19 cellular contexts compared by ENCODE assay signal in genomic region chr16:63998-64913, GRCh38. TPM values are rescaled to one million over a fixed set of nuclear protein-coding genes. Genes with fewer than 3 reads are reported as not detected.
DNase-seq lines count a peak whose midpoint lies in the region; ATAC-seq, FAIRE-seq and TF ChIP-seq lines count a peak whose summit lies in the region.
"Had no signal": no experiment of that assay in that cellular context is flagged by ENCODE, and none has a peak within 500 bp of the region (broad histone marks: within the 10 kb centered on the region; RNA-seq: fewer than 3 reads in every experiment).

No MANE protein-coding gene starts in this region.

- in situ Hi-C loops in HepG2 (cut with HindIII; ENCODE audit: extremely low pct_ligation_motif_present, low pct_unique_long_range_greater_than_20kb), result no loop called here

- no TSS peak for BruUV-seq in HepG2 (replicated peaks; lab: Mats Ljungman, UMichigan)

- no peak for TF ChIP-seq RAD21 in HepG2 (CRISPR knock-in tag; IDR thresholded peaks at IDR 0.05)

- TF ChIP-seq CTCF in right lobe of liver (IDR thresholded peaks at IDR 0.05) (no peak), HepG2 (CRISPR knock-in tag; IDR thresholded peaks at IDR 0.05) (no peak), tibial nerve (IDR thresholded peaks at IDR 0.05) (no peak)

- H3K4me3 ChIP-seq in right lobe of liver, result no peak overlapping the region
- H3K4me3 ChIP-seq in HepG2 (replicated peaks in 1 of 3; ENCODE audit: insufficient read depth in 1 of 3, low read depth in 2 of 3, low read length in 3 of 3), result no peak overlapping the region
- no peak overlapping the region for H3K4me3 ChIP-seq in tibial nerve
- H3K4me3 ChIP-seq: adrenal gland, cardiac muscle cell, dorsolateral prefrontal cortex, GM23248 had no signal

- no peak overlapping the region for H3K27ac ChIP-seq in right lobe of liver
- H3K27ac ChIP-seq in HepG2 (ENCODE audit: extremely low read length, insufficient read depth, low read length), result no peak overlapping the region
- peak overlapping the region in 1 of 4 donors; percentile 99 for H3K27ac ChIP-seq in tibial nerve
- H3K27ac ChIP-seq: adrenal gland, cardiac muscle cell, epithelial cell of prostate, foreskin keratinocyte, GM23248 had no signal

- H3K79me2 ChIP-seq in HepG2 (ENCODE audit: insufficient read depth, low read length), result no peaks in the 10 kb centered on the region

- no peaks in the 10 kb centered on the region for H3K27me3 ChIP-seq in right lobe of liver
- H3K27me3 ChIP-seq in HepG2 (ENCODE audit: control insufficient read depth in 1 of 2, insufficient read depth in 2 of 2, low read length in 2 of 2), result no peaks in the 10 kb centered on the region
- H3K27me3 ChIP-seq in tibial nerve, result no peaks in the 10 kb centered on the region
- H3K27me3 ChIP-seq: adrenal gland, cardiac muscle cell, dorsolateral prefrontal cortex, foreskin keratinocyte had no signal

- no peaks in the 10 kb centered on the region for H3K9me3 ChIP-seq in right lobe of liver
- H3K9me3 ChIP-seq in HepG2 (ENCODE audit: low read length), result no peaks in the 10 kb centered on the region
- H3K9me3 ChIP-seq in tibial nerve, result no peaks in the 10 kb centered on the region
- H3K9me3 ChIP-seq: adrenal gland had no signal

- H2AFZ ChIP-seq in HepG2 (ENCODE audit: low read length), result no peak overlapping the region
- H2AFZ ChIP-seq: GM23248 had no signal

- TF ChIP-seq POLR2A in right lobe of liver (IDR thresholded peaks at IDR 0.05) (no peak), HepG2 (IDR thresholded peaks at IDR 0.05; ENCODE audit: insufficient read depth in 1 of 2, low read depth in 2 of 2, low read length in 2 of 2) (no peak), tibial nerve (IDR thresholded peaks at IDR 0.05) (no peak)

- H3K9ac ChIP-seq in HepG2 (ENCODE audit: insufficient read depth, low read depth, low read length), result no peak overlapping the region
- H3K9ac ChIP-seq: GM23248 had no signal

- CTCF ChIA-PET in HepG2 (lab: Yijun Ruan, JAX; ENCODE audit: low intra/inter-chr PET ratio, low total read pairs), result interaction anchor here (1.8 to 5.1 kb wide), 2 partner anchors 12 to 31 kb away, joined by 11 to 155 read pairs; no protein-coding TSS in a partner anchor

- FAIRE-seq in HepG2 (lab: Jason Lieb, UNC), result no peak

- ATAC-seq in right lobe of liver (peak in 2 of 4 donors; percentile 55 to 66), HepG2 (no peak), left lobe of liver (peak; percentile 61)
- ATAC-seq: foreskin keratinocyte had no signal

- H3K36me3 ChIP-seq in right lobe of liver, result no peaks in the 10 kb centered on the region
- peaks cover 0 to 1% of the 10 kb centered on the region in 2 experiments; a peak in 2 of 5 replicates for H3K36me3 ChIP-seq in HepG2 (replicated peaks in 1 of 2; ENCODE audit: control insufficient read depth in 1 of 2, insufficient read depth in 2 of 2, low read length in 2 of 2)
- H3K36me3 ChIP-seq in tibial nerve, result peaks cover 0 to 57% (median 6%) of the 10 kb centered on the region in 3 donors

- H4K20me1 ChIP-seq in HepG2 (ENCODE audit: insufficient read depth, low read length), result peaks cover 6% of the 10 kb centered on the region; the same call in 1 of the 2 replicates

- peak in 2 of 3 donors; percentile 62 to 73 for DNase-seq in right lobe of liver
- no peak for DNase-seq in HepG2 (ENCODE audit: low spot score)
- peak; percentile 67 for DNase-seq in NCI-H2107 treated with DMSO at 0.1 percent for 48 hours (lab: John Stamatoyannopoulos, UW; ENCODE audit: unreplicated experiment)
- peak; percentile 63 for DNase-seq in left lobe of liver (ENCODE audit: low spot score)
- DNase-seq in D341Med (ENCODE audit: low spot score), result no peak
- DNase-seq in tibial nerve (ENCODE audit: low spot score in 2 of 2), result no peak
- DNase-seq in DMS114 treated with DMSO at 0.1 percent for 48 hours (lab: John Stamatoyannopoulos, UW; ENCODE audit: unreplicated experiment), result no peak
- DNase-seq: activated CD4-positive, alpha-beta T cell treated with anti-CD3 and anti-CD28 coated beads for 48 hours; activated effector memory CD4-positive, alpha-beta T cell treated with anti-CD3 and anti-CD28 coated beads, Interleukin-2, amount 50 U/mL, for 16 hours; adrenal gland; foreskin keratinocyte; GM23248; NCI-H2171 treated with DMSO at 0.1 percent for 48 hours; stimulated activated CD4-positive, alpha-beta T cell treated with anti-CD3 and anti-CD28 coated beads, Interleukin-15, amount 100 ng/mL, for 24 hours; SW 1271 had no signal

- POLR2A ChIA-PET in HepG2 (lab: Yijun Ruan, JAX), result no interaction called here

- 64% methylated on average over 11 of the region's 25 CpGs for WGBS in right lobe of liver (ENCODE audit: insufficient coverage, low coverage, low lambda C conversion rate, missing lambda C conversion rate)
- WGBS in HepG2 (ENCODE audit: low lambda C conversion rate), result 89% methylated on average over 12 of the region's 25 CpGs
- WGBS in tibial nerve, 2 donors, result 67 to 75% methylated on average over 25 of the region's 25 CpGs

- intact Hi-C loops in right lobe of liver (cut with DNase I) (no loop called here), HepG2 (cut with micrococcal nuclease; ENCODE audit: unreplicated experiment) (no loop called here)

- TF ChIP-seq EP300 in HepG2 (IDR thresholded peaks at IDR 0.05; ENCODE audit: low read depth in 2 of 2, low read length in 2 of 2), result no peak
- no peak for TF ChIP-seq EP300 in HepG2 (CRISPR knock-in tag; IDR thresholded peaks at IDR 0.05; ENCODE audit: borderline replicate concordance)
- TF ChIP-seq EP300 in tibial nerve (IDR thresholded peaks at IDR 0.05), result no peak

- H3K4me2 ChIP-seq in HepG2 (ENCODE audit: low read depth, low read length), result no peak overlapping the region

- H3K4me1 ChIP-seq in right lobe of liver, result no peaks in the 10 kb centered on the region
- peaks cover 34% of the 10 kb centered on the region for H3K4me1 ChIP-seq in HepG2 (ENCODE audit: insufficient read depth, low read length)
- peaks cover 0 to 52% (median 35%) of the 10 kb centered on the region in 4 donors for H3K4me1 ChIP-seq in tibial nerve
- H3K4me1 ChIP-seq: adrenal gland, foreskin keratinocyte had no signal

RNA-seq across cellular contexts. Expression of gene RHBDF1, which starts 8.2 kb away (rescaled TPM):
- 10 to 100 TPM in 1 of 6 experiments, 1 to 10 TPM in 5; 5.0 to 14.3 (median 7.1) TPM for total RNA-seq in right lobe of liver
- 1.8 and 5.4 TPM in 2 replicates for total RNA-seq in HepG2 (2016; rRNA removed; fragmentation: Illumina TruSeq; extraction: Trizol)
- total RNA-seq in HepG2 (2016; cell fraction: cytosol; rRNA removed; fragmentation: Illumina TruSeq; extraction: Trizol; ENCODE audit: low read depth), result 0.81 and 1.8 TPM in 2 replicates
- total RNA-seq in HepG2 (2016; cell fraction: insoluble cytoplasmic fraction; rRNA removed; fragmentation: Illumina TruSeq; extraction: Trizol), result 1.4 and 5.9 TPM in 2 replicates
- total RNA-seq in HepG2 (2016; cell fraction: membrane; rRNA removed; fragmentation: Illumina TruSeq; extraction: Trizol), result 0.96 and 1.5 TPM in 2 replicates
- total RNA-seq in HepG2 (2016; cell fraction: nucleus; rRNA removed; fragmentation: Illumina TruSeq; extraction: Trizol), result 6.4 and 8.4 TPM in 2 replicates
- 26.9 and 28.1 TPM in 2 replicates for polyA plus RNA-seq in HepG2 (2011; rRNA removed)
- 8.5 and 9.9 TPM in 2 replicates for polyA plus RNA-seq in HepG2 (2011; cell fraction: cytosol; rRNA removed)
- 199 and 238 TPM in 2 replicates for polyA plus RNA-seq in HepG2 (2011; cell fraction: nucleus; rRNA removed)
- 4.3 and 9.2 TPM in 2 replicates for polyA plus RNA-seq in HepG2 (2012)
- polyA plus RNA-seq in HepG2 (2016; cell fraction: cytosol; fragmentation: Illumina TruSeq; extraction: Trizol; ENCODE audit: low read depth), result 0.72 and 0.88 TPM in 2 replicates
- polyA plus RNA-seq in HepG2 (2016; cell fraction: insoluble cytoplasmic fraction; fragmentation: Illumina TruSeq; extraction: Trizol; ENCODE audit: low read depth), result 1.7 and 2.1 TPM in 2 replicates
- polyA plus RNA-seq in HepG2 (2016; cell fraction: membrane; fragmentation: Illumina TruSeq; extraction: Trizol; ENCODE audit: low read depth), result 1.1 and 1.3 TPM in 2 replicates
- 26.0 and 29.9 TPM in 2 replicates for polyA plus RNA-seq in HepG2 (2016; cell fraction: nucleus; fragmentation: Illumina TruSeq; extraction: Trizol; ENCODE audit: insufficient read depth, low read depth)
- polyA minus RNA-seq in HepG2 (2011; rRNA and poly(A)+ RNA removed; ENCODE audit: low replicate concordance), result 10.2 and 17.2 TPM in 2 replicates
- polyA minus RNA-seq in HepG2 (2011; cell fraction: cytosol; rRNA and poly(A)+ RNA removed), result 4.0 and 4.5 TPM in 2 replicates
- 18.3 and 18.5 TPM in 2 replicates for polyA minus RNA-seq in HepG2 (2011; cell fraction: nucleus; rRNA and poly(A)+ RNA removed)
- 5.8 TPM for total RNA-seq in left lobe of liver
- 100 to 1,000 TPM in 3 of 4 donors, 10 to 100 TPM in 1; 92.7 to 157 (median 137) TPM for total RNA-seq in tibial nerve
- total RNA-seq: CD4-positive, alpha-beta memory T cell had no signal
- polyA plus RNA-seq: CD4-positive, alpha-beta memory T cell had no signal

RNA-seq across cellular contexts. Expression of gene SNRNP25, which starts 10.6 kb away (rescaled TPM):
- total RNA-seq in right lobe of liver, result 10 to 100 TPM; 11.7 to 15.9 (median 14.8) TPM
- total RNA-seq in HepG2 (2016; rRNA removed; fragmentation: Illumina TruSeq; extraction: Trizol), result 97.4 and 103 TPM in 2 replicates
- 131 and 159 TPM in 2 replicates for total RNA-seq in HepG2 (2016; cell fraction: cytosol; rRNA removed; fragmentation: Illumina TruSeq; extraction: Trizol; ENCODE audit: low read depth)
- 98.3 and 99.2 TPM in 2 replicates for total RNA-seq in HepG2 (2016; cell fraction: insoluble cytoplasmic fraction; rRNA removed; fragmentation: Illumina TruSeq; extraction: Trizol)
- total RNA-seq in HepG2 (2016; cell fraction: membrane; rRNA removed; fragmentation: Illumina TruSeq; extraction: Trizol), result 209 and 211 TPM in 2 replicates
- 35.7 and 35.9 TPM in 2 replicates for total RNA-seq in HepG2 (2016; cell fraction: nucleus; rRNA removed; fragmentation: Illumina TruSeq; extraction: Trizol)
- 26.5 and 34.1 TPM in 2 replicates for polyA plus RNA-seq in HepG2 (2011; rRNA removed)
- 30.0 and 42.1 TPM in 2 replicates for polyA plus RNA-seq in HepG2 (2011; cell fraction: cytosol; rRNA removed)
- 14.5 and 15.2 TPM in 2 replicates for polyA plus RNA-seq in HepG2 (2011; cell fraction: nucleus; rRNA removed)
- polyA plus RNA-seq in HepG2 (2012), result 20.6 and 26.4 TPM in 2 replicates
- polyA plus RNA-seq in HepG2 (2016; cell fraction: cytosol; fragmentation: Illumina TruSeq; extraction: Trizol; ENCODE audit: low read depth), result 174 and 209 TPM in 2 replicates
- 104 and 113 TPM in 2 replicates for polyA plus RNA-seq in HepG2 (2016; cell fraction: insoluble cytoplasmic fraction; fragmentation: Illumina TruSeq; extraction: Trizol; ENCODE audit: low read depth)
- polyA plus RNA-seq in HepG2 (2016; cell fraction: membrane; fragmentation: Illumina TruSeq; extraction: Trizol; ENCODE audit: low read depth), result 222 and 223 TPM in 2 replicates
- polyA plus RNA-seq in HepG2 (2016; cell fraction: nucleus; fragmentation: Illumina TruSeq; extraction: Trizol; ENCODE audit: insufficient read depth, low read depth), result 66.9 and 75.9 TPM in 2 replicates
- polyA minus RNA-seq in HepG2 (2011; rRNA and poly(A)+ RNA removed; ENCODE audit: low replicate concordance), result 12.7 and 34.1 TPM in 2 replicates
- polyA minus RNA-seq in HepG2 (2011; cell fraction: cytosol; rRNA and poly(A)+ RNA removed), result 4.7 and 7.8 TPM in 2 replicates
- 7.2 and 9.5 TPM in 2 replicates for polyA minus RNA-seq in HepG2 (2011; cell fraction: nucleus; rRNA and poly(A)+ RNA removed)
- 16.0 TPM for total RNA-seq in left lobe of liver
- 10 to 100 TPM in 3 of 4 donors, 1 to 10 TPM in 1; 9.3 to 21.6 (median 15.7) TPM for total RNA-seq in tibial nerve

RNA-seq across cellular contexts. Expression of gene POLR3K, which starts 10.8 kb away (rescaled TPM):
- total RNA-seq in right lobe of liver (1 to 10 TPM; 3.5 to 6.3 (median 4.3) TPM), HepG2 (2016; rRNA removed; fragmentation: Illumina TruSeq; extraction: Trizol) (18.8 and 22.4 TPM in 2 replicates), left lobe of liver (5.1 TPM), tibial nerve (1 to 10 TPM in 3 of 4 donors, under 1 TPM in 1; 0.66 to 8.6 (median 3.1) TPM)
- 10.0 and 10.3 TPM in 2 replicates for total RNA-seq in HepG2 (2016; cell fraction: cytosol; rRNA removed; fragmentation: Illumina TruSeq; extraction: Trizol; ENCODE audit: low read depth)
- total RNA-seq in HepG2 (2016; cell fraction: insoluble cytoplasmic fraction; rRNA removed; fragmentation: Illumina TruSeq; extraction: Trizol), result 19.8 and 23.7 TPM in 2 replicates
- 11.2 and 12.8 TPM in 2 replicates for total RNA-seq in HepG2 (2016; cell fraction: membrane; rRNA removed; fragmentation: Illumina TruSeq; extraction: Trizol)
- total RNA-seq in HepG2 (2016; cell fraction: nucleus; rRNA removed; fragmentation: Illumina TruSeq; extraction: Trizol), result 8.8 and 11.3 TPM in 2 replicates
- 14.8 TPM in 2 replicates for polyA plus RNA-seq in HepG2 (2011; rRNA removed)
- 22.5 and 26.6 TPM in 2 replicates for polyA plus RNA-seq in HepG2 (2011; cell fraction: cytosol; rRNA removed)
- 10.5 and 11.1 TPM in 2 replicates for polyA plus RNA-seq in HepG2 (2011; cell fraction: nucleus; rRNA removed)
- polyA plus RNA-seq in HepG2 (2012), result 14.3 and 17.5 TPM in 2 replicates
- polyA plus RNA-seq in HepG2 (2016; cell fraction: cytosol; fragmentation: Illumina TruSeq; extraction: Trizol; ENCODE audit: low read depth), result 9.1 and 9.8 TPM in 2 replicates
- polyA plus RNA-seq in HepG2 (2016; cell fraction: insoluble cytoplasmic fraction; fragmentation: Illumina TruSeq; extraction: Trizol; ENCODE audit: low read depth), result 34.2 and 38.7 TPM in 2 replicates
- 11.8 and 11.9 TPM in 2 replicates for polyA plus RNA-seq in HepG2 (2016; cell fraction: membrane; fragmentation: Illumina TruSeq; extraction: Trizol; ENCODE audit: low read depth)
- 18.2 and 22.9 TPM in 2 replicates for polyA plus RNA-seq in HepG2 (2016; cell fraction: nucleus; fragmentation: Illumina TruSeq; extraction: Trizol; ENCODE audit: insufficient read depth, low read depth)
- polyA minus RNA-seq in HepG2 (2011; rRNA and poly(A)+ RNA removed; ENCODE audit: low replicate concordance), result 15.9 and 48.0 TPM in 2 replicates
- 5.5 and 7.7 TPM in 2 replicates for polyA minus RNA-seq in HepG2 (2011; cell fraction: cytosol; rRNA and poly(A)+ RNA removed)
- polyA minus RNA-seq in HepG2 (2011; cell fraction: nucleus; rRNA and poly(A)+ RNA removed), result 8.8 and 10.9 TPM in 2 replicates

RNA-seq across cellular contexts. Expression of gene MPG, which starts 13.8 kb away (rescaled TPM):
- total RNA-seq in right lobe of liver (10 to 100 TPM; 20.7 to 76.4 (median 26.9) TPM), HepG2 (2016; rRNA removed; fragmentation: Illumina TruSeq; extraction: Trizol) (56.4 and 62.5 TPM in 2 replicates), left lobe of liver (28.0 TPM), tibial nerve (100 to 1,000 TPM in 2 of 4 donors, 10 to 100 TPM in 2; 74.3 to 190 (median 115) TPM)
- total RNA-seq in HepG2 (2016; cell fraction: cytosol; rRNA removed; fragmentation: Illumina TruSeq; extraction: Trizol; ENCODE audit: low read depth), result 46.3 and 53.1 TPM in 2 replicates
- 55.9 and 64.7 TPM in 2 replicates for total RNA-seq in HepG2 (2016; cell fraction: insoluble cytoplasmic fraction; rRNA removed; fragmentation: Illumina TruSeq; extraction: Trizol)
- total RNA-seq in HepG2 (2016; cell fraction: membrane; rRNA removed; fragmentation: Illumina TruSeq; extraction: Trizol), result 57.4 and 76.0 TPM in 2 replicates
- total RNA-seq in HepG2 (2016; cell fraction: nucleus; rRNA removed; fragmentation: Illumina TruSeq; extraction: Trizol), result 33.2 and 35.5 TPM in 2 replicates
- polyA plus RNA-seq in HepG2 (2011; rRNA removed), result 59.1 and 74.2 TPM in 2 replicates
- 62.1 and 108 TPM in 2 replicates for polyA plus RNA-seq in HepG2 (2011; cell fraction: cytosol; rRNA removed)
- 58.8 and 62.5 TPM in 2 replicates for polyA plus RNA-seq in HepG2 (2011; cell fraction: nucleus; rRNA removed)
- 30.3 and 43.2 TPM in 2 replicates for polyA plus RNA-seq in HepG2 (2012)
- polyA plus RNA-seq in HepG2 (2016; cell fraction: cytosol; fragmentation: Illumina TruSeq; extraction: Trizol; ENCODE audit: low read depth), result 53.6 and 59.3 TPM in 2 replicates
- 53.6 and 58.3 TPM in 2 replicates for polyA plus RNA-seq in HepG2 (2016; cell fraction: insoluble cytoplasmic fraction; fragmentation: Illumina TruSeq; extraction: Trizol; ENCODE audit: low read depth)
- 56.7 and 61.4 TPM in 2 replicates for polyA plus RNA-seq in HepG2 (2016; cell fraction: membrane; fragmentation: Illumina TruSeq; extraction: Trizol; ENCODE audit: low read depth)
- polyA plus RNA-seq in HepG2 (2016; cell fraction: nucleus; fragmentation: Illumina TruSeq; extraction: Trizol; ENCODE audit: insufficient read depth, low read depth), result 53.3 and 60.6 TPM in 2 replicates
- polyA minus RNA-seq in HepG2 (2011; rRNA and poly(A)+ RNA removed; ENCODE audit: low replicate concordance), result 22.4 and 34.8 TPM in 2 replicates
- polyA minus RNA-seq in HepG2 (2011; cell fraction: cytosol; rRNA and poly(A)+ RNA removed), result 27.0 and 35.2 TPM in 2 replicates
- 5.8 and 10.3 TPM in 2 replicates for polyA minus RNA-seq in HepG2 (2011; cell fraction: nucleus; rRNA and poly(A)+ RNA removed)

Comparison
In these comparisons a context has a peak if more than half of its experiments do, and no peak if none do; other contexts are left out.
1. DNase-seq: peak in right lobe of liver (2 of 3), NCI-H2107 treated with DMSO at 0.1 percent for 48 hours (single experiment) and left lobe of liver (single experiment); none in HepG2 (single experiment), D341Med (single experiment), tibial nerve (0 of 2) and DMS114 treated with DMSO at 0.1 percent for 48 hours (single experiment).
2. RNA of gene RHBDF1, which starts 8.2 kb away (total RNA-seq): 92.7 to 157 TPM in tibial nerve; 5.0 to 14.3 TPM in right lobe of liver, 5.8 TPM in left lobe of liver (single experiment) and 0.81 to 8.4 TPM in HepG2; every median in the first group is over 4 times any median in the second.